Comparison of ENCODE assay signal across 11 cellular contexts in genomic region chr13:45132384-45133064, GRCh38. TPM values are rescaled to one million over a fixed set of nuclear protein-coding genes. Genes with fewer than 3 reads are reported as not detected.
DNase-seq lines count a peak whose midpoint lies in the region; ATAC-seq lines count a peak whose summit lies in the region.
"Had no signal": no experiment of that assay in that cellular context is flagged by ENCODE, and none has a peak within 500 bp of the region (broad histone marks: within the 10 kb centered on the region; RNA-seq: fewer than 3 reads in every experiment).

No MANE protein-coding gene starts in this region.

- DNase-seq in iPS-NIHi7 (ENCODE audit: extremely low spot score), result no peak
- DNase-seq in NCI-H2196 (lab: John Stamatoyannopoulos, UW; ENCODE audit: unreplicated experiment), result no peak
- DNase-seq in UCSD-AML1 (lab: John Stamatoyannopoulos, UW; ENCODE audit: unreplicated experiment), result no peak
- DNase-seq in stimulated activated CD4-positive, alpha-beta T cell treated with anti-CD3 and anti-CD28 coated beads, Interleukin-2, amount 100 ng/mL, for 48 hours, result no peak
- DNase-seq: activated CD4-positive, alpha-beta T cell treated with anti-CD3 and anti-CD28 coated beads for 4 hours; Caco-2; HCEC 1CT had no signal

- H3K4me3 Mint-ChIP-seq in activated T-helper 17 cell treated with anti-CD3 and anti-CD28 coated beads, Interleukin-2, amount 50 U/mL, for 72 hours, result no peak overlapping the region

- H3K27me3 Mint-ChIP-seq in activated T-helper 17 cell treated with anti-CD3 and anti-CD28 coated beads, Interleukin-2, amount 50 U/mL, for 72 hours, result no peaks in the 10 kb centered on the region

- ATAC-seq in GM18498 (IDR thresholded peaks at IDR 0.05; ENCODE audit: unreplicated experiment) (peak; percentile 92), GM19467 (IDR thresholded peaks at IDR 0.05; ENCODE audit: unreplicated experiment) (peak; percentile 90), HG03064 (IDR thresholded peaks at IDR 0.05; ENCODE audit: low read depth, unreplicated experiment) (peak; percentile 78)
- ATAC-seq in activated T-helper 17 cell treated with anti-CD3 and anti-CD28 coated beads, Interleukin-2, amount 50 U/mL, for 72 hours (replicated peaks), result no peak

- H3K27ac Mint-ChIP-seq in activated T-helper 17 cell treated with anti-CD3 and anti-CD28 coated beads, Interleukin-2, amount 50 U/mL, for 72 hours, result peak overlapping the region; percentile 4

- peaks cover 23% of the 10 kb centered on the region for H3K4me1 Mint-ChIP-seq in activated T-helper 17 cell treated with anti-CD3 and anti-CD28 coated beads, Interleukin-2, amount 50 U/mL, for 72 hours

- H3K9me3 Mint-ChIP-seq in activated T-helper 17 cell treated with anti-CD3 and anti-CD28 coated beads, Interleukin-2, amount 50 U/mL, for 72 hours, result peaks cover 14% of the 10 kb centered on the region

- peaks cover 9% of the 10 kb centered on the region for H3K36me3 Mint-ChIP-seq in activated T-helper 17 cell treated with anti-CD3 and anti-CD28 coated beads, Interleukin-2, amount 50 U/mL, for 72 hours (ENCODE audit: low read depth)

RNA-seq across cellular contexts. Expression of gene GTF2F2, which starts 12.2 kb away (rescaled TPM):
- total RNA-seq in activated T-helper 17 cell treated with anti-CD3 and anti-CD28 coated beads, Interleukin-2, amount 50 U/mL, for 72 hours, result 10 to 100 TPM; 12.5 to 25.0 TPM
